In genomic region chr10:725786-726185, GRCh38 we compare ENCODE assay signal across 2 cellular contexts.
TF ChIP-seq lines count a peak whose summit lies in the region.

No MANE protein-coding gene starts in this region.

TF ChIP-seq in GM23338, 12 proteins besides CTCF, POLR2A, EP300 and RAD21:
- no peak for TF ChIP-seq ZNF331 (CRISPR knock-in tag; IDR thresholded peaks at IDR 0.05; ENCODE audit: low read depth)
- no peak for TF ChIP-seq JUNB (IDR thresholded peaks at IDR 0.05; ENCODE audit: unreplicated experiment)
- TF ChIP-seq ETS1 (IDR thresholded peaks at IDR 0.05) = no peak
- TF ChIP-seq POLR2AphosphoS5 (IDR thresholded peaks at IDR 0.05; ENCODE audit: low read depth) = no peak
- no peak for TF ChIP-seq STAT1 (IDR thresholded peaks at IDR 0.05; ENCODE audit: unreplicated experiment)
- TF ChIP-seq EZH2 (IDR thresholded peaks at IDR 0.05; ENCODE audit: low read depth, unreplicated experiment) = no peak
- TF ChIP-seq ZNF462 (CRISPR knock-in tag; IDR thresholded peaks at IDR 0.05) = no peak
- TF ChIP-seq EZH2phosphoT487 (IDR thresholded peaks at IDR 0.05; ENCODE audit: unreplicated experiment) = no peak
- no peak for TF ChIP-seq CREB1 (CRISPR knock-in tag; IDR thresholded peaks at IDR 0.05; ENCODE audit: low read depth)
- no peak for TF ChIP-seq ZNF114 (CRISPR knock-in tag; IDR thresholded peaks at IDR 0.05)
- TF ChIP-seq REST (IDR thresholded peaks at IDR 0.05; ENCODE audit: unreplicated experiment) = no peak
- TF ChIP-seq NANOG (IDR thresholded peaks at IDR 0.05; ENCODE audit: borderline replicate concordance) = no peak

TF ChIP-seq in H1, 55 proteins besides CTCF, POLR2A, EP300 and RAD21:
- no peak for TF ChIP-seq USF2 (IDR thresholded peaks at IDR 0.05; ENCODE audit: low read length)
- no peak for TF ChIP-seq CBX8 (IDR thresholded peaks at IDR 0.05; ENCODE audit: borderline replicate concordance, low read depth, low read length)
- TF ChIP-seq TCF12 (IDR thresholded peaks at IDR 0.05; ENCODE audit: low read depth, low read length) = no peak
- no peak for TF ChIP-seq KDM1A (IDR thresholded peaks at IDR 0.05; ENCODE audit: borderline replicate concordance, low read length)
- TF ChIP-seq SIN3A (conservative IDR thresholded peaks at IDR 0.05 in 1 of 2, IDR thresholded peaks at IDR 0.05 in 1 of 2; ENCODE audit: low read depth in 1 of 2, low read length in 2 of 2) = no peak
- no peak for TF ChIP-seq CTBP2 (IDR thresholded peaks at IDR 0.05; ENCODE audit: borderline replicate concordance, insufficient read depth, insufficient read length, low read length)
- TF ChIP-seq NANOG (IDR thresholded peaks at IDR 0.05; ENCODE audit: insufficient read depth, low read depth, low read length, poor library complexity, severe bottlenecking) = no peak
- TF ChIP-seq RBBP5 (IDR thresholded peaks at IDR 0.05; ENCODE audit: borderline replicate concordance, low read depth, low read length) = no peak
- TF ChIP-seq CBX5 (IDR thresholded peaks at IDR 0.05; ENCODE audit: low read depth, low read length) = no peak
- no peak for TF ChIP-seq FOSL1 (IDR thresholded peaks at IDR 0.05; ENCODE audit: insufficient read depth, low read depth, low read length)
- TF ChIP-seq ATF3 (IDR thresholded peaks at IDR 0.05; ENCODE audit: insufficient read depth, low read depth, low read length) = no peak
- TF ChIP-seq TAF7 (optimal IDR thresholded peaks at IDR 0.05; ENCODE audit: borderline replicate concordance, low read depth, low read length) = no peak
- TF ChIP-seq SIX5 (IDR thresholded peaks at IDR 0.05; ENCODE audit: low read depth, low read length) = no peak
- no peak for TF ChIP-seq BCL11A (IDR thresholded peaks at IDR 0.05; ENCODE audit: low read depth in 2 of 2, low read length in 2 of 2)
- no peak for TF ChIP-seq RNF2 (IDR thresholded peaks at IDR 0.05; ENCODE audit: borderline replicate concordance, low read depth, low read length, missing control alignments, poor library complexity, severe bottlenecking)
- TF ChIP-seq BACH1 (IDR thresholded peaks at IDR 0.05; ENCODE audit: low read length) = no peak
- TF ChIP-seq CHD1 (IDR thresholded peaks at IDR 0.05; ENCODE audit: low read depth, low read length) = no peak
